10 cellular contexts compared by ENCODE assay signal in genomic region chr19:51354742-51355148, GRCh38. TPM values are rescaled to one million over a fixed set of nuclear protein-coding genes. Genes with fewer than 3 reads are reported as not detected.
A peak's percentile ranks its signal among the peaks of the same experiment; 100 is the strongest.
DNase-seq lines count a peak whose midpoint lies in the region; ATAC-seq, FAIRE-seq and TF ChIP-seq lines count a peak whose summit lies in the region.
"Had no signal": no experiment of that assay in that cellular context is flagged by ENCODE, and none has a peak within 500 bp of the region (broad histone marks: within the 10 kb centered on the region; RNA-seq: fewer than 3 reads in every experiment).

No MANE protein-coding gene starts in this region.

- H3K9me3 Mint-ChIP-seq in neural progenitor cell: no peaks in the 10 kb centered on the region

- H3K9ac ChIP-seq in neural progenitor cell: no peak overlapping the region

- peak overlapping the region; percentile 77 for H3K4me2 ChIP-seq in neural progenitor cell

- peaks cover 13% of the 10 kb centered on the region for H3F3A ChIP-seq in neural progenitor cell (ENCODE audit: low read depth)

- H3K4me1 ChIP-seq in SJCRH30: peaks cover 11% of the 10 kb centered on the region; the same call in 1 of the 2 replicates
- H3K4me1 ChIP-seq in neural progenitor cell: peaks cover 13% of the 10 kb centered on the region

- peaks cover 5% of the 10 kb centered on the region for H3K36me3 Mint-ChIP-seq in neural progenitor cell

- no peaks in the 10 kb centered on the region for H4K20me1 ChIP-seq in neural progenitor cell (ENCODE audit: low read depth)

- no peaks in the 10 kb centered on the region for H3K36me3 ChIP-seq in SJCRH30
- no peaks in the 10 kb centered on the region for H3K36me3 ChIP-seq in neural progenitor cell

- DNase-seq in H4 (ENCODE audit: low spot score): peak; percentile 73
- DNase-seq in SJCRH30: peak; percentile 76 to 84
- peak; percentile 57 for DNase-seq in choroid plexus epithelial cell (ENCODE audit: low read depth)
- DNase-seq in neural progenitor cell (ENCODE audit: low spot score): peak; percentile 94
- DNase-seq in RCC 7860 (ENCODE audit: low spot score): no peak
- DNase-seq in NCI-H345 (lab: John Stamatoyannopoulos, UW): no peak
- no peak for DNase-seq in COLO668 (lab: John Stamatoyannopoulos, UW; ENCODE audit: unreplicated experiment)
- DNase-seq: NCI-H1930, stomach had no signal

- no peaks in the 10 kb centered on the region for H3K79me2 ChIP-seq in neural progenitor cell (ENCODE audit: low read depth)

- H3K4me3 Mint-ChIP-seq in neural progenitor cell: peak overlapping the region; percentile 80

- peaks cover 6% of the 10 kb centered on the region for H3K27me3 Mint-ChIP-seq in neural progenitor cell (ENCODE audit: insufficient read depth, low read depth)

- peak overlapping the region; percentile 62 for H3K27ac ChIP-seq in SJCRH30
- H3K27ac ChIP-seq in neural progenitor cell: peak overlapping the region; percentile 78
- H3K27ac ChIP-seq: stomach had no signal

- peak overlapping the region; percentile 84 for H3K27ac Mint-ChIP-seq in neural progenitor cell

- H3K4me3 ChIP-seq in SJCRH30: no peak overlapping the region
- no peak overlapping the region for H3K4me3 ChIP-seq in choroid plexus epithelial cell (ENCODE audit: low read depth, low read length)
- peak overlapping the region; percentile 29 for H3K4me3 ChIP-seq in neural progenitor cell
- H3K4me3 ChIP-seq: stomach had no signal

- ATAC-seq in HG02870 (IDR thresholded peaks at IDR 0.05; ENCODE audit: unreplicated experiment): no peak

- H3K27me3 ChIP-seq in SJCRH30: no peaks in the 10 kb centered on the region
- no peaks in the 10 kb centered on the region for H3K27me3 ChIP-seq in neural progenitor cell
- H3K27me3 ChIP-seq: stomach had no signal

- TF ChIP-seq CTCF in choroid plexus epithelial cell (conservative IDR thresholded peaks at IDR 0.05; ENCODE audit: low read depth, low read length): no peak
- no peak for TF ChIP-seq CTCF in neural progenitor cell (IDR thresholded peaks at IDR 0.05)

- peaks cover 25% of the 10 kb centered on the region for H3K4me1 Mint-ChIP-seq in neural progenitor cell

- peak overlapping the region; percentile 12 for H2AFZ ChIP-seq in neural progenitor cell (replicated peaks)

- no peaks in the 10 kb centered on the region for H3K9me3 ChIP-seq in SJCRH30 (replicated peaks)
- no peaks in the 10 kb centered on the region for H3K9me3 ChIP-seq in neural progenitor cell (ENCODE audit: low read depth)
- H3K9me3 ChIP-seq: stomach had no signal

- no peak for FAIRE-seq in RCC 7860 (lab: Jason Lieb, UNC)

RNA-seq across cellular contexts. Expression of gene ETFB, which starts 11.4 kb away (rescaled TPM):
- total RNA-seq in H4 (2014; rRNA removed; shearing (Covaris generic)): 397 and 449 TPM in 2 replicates
- 14.3 and 18.6 TPM in 2 replicates for total RNA-seq in SJCRH30 (2014; rRNA removed; shearing (Covaris generic))
- 27.0 and 38.9 TPM in 2 replicates for total RNA-seq in neural progenitor cell (ENCODE audit: low replicate concordance)

RNA-seq across cellular contexts. Expression of gene VSIG10L, which starts 12.8 kb away (rescaled TPM):
- 8.0 and 8.5 TPM in 2 replicates for total RNA-seq in H4 (2014; rRNA removed; shearing (Covaris generic))
- total RNA-seq in SJCRH30 (2014; rRNA removed; shearing (Covaris generic)): 0.10 and 0.28 TPM in 2 replicates
- 2.7 and 6.0 TPM in 2 replicates for total RNA-seq in neural progenitor cell (ENCODE audit: low replicate concordance)

RNA-seq across cellular contexts. Expression of gene CLDND2, which starts 14.1 kb away (rescaled TPM):
- total RNA-seq in H4 (2014; rRNA removed; shearing (Covaris generic)): 0.97 TPM in 1 of 2 replicates, not detected in the other
- not detected in 2 replicates for total RNA-seq in SJCRH30 (2014; rRNA removed; shearing (Covaris generic))
- total RNA-seq in neural progenitor cell (ENCODE audit: low replicate concordance): not detected in 2 replicates
- total RNA-seq: stomach had no signal

RNA-seq across cellular contexts. Expression of gene NKG7, which starts 17.7 kb away (rescaled TPM):
- total RNA-seq in H4 (2014; rRNA removed; shearing (Covaris generic)): not detected in 2 replicates
- not detected in 2 replicates for total RNA-seq in SJCRH30 (2014; rRNA removed; shearing (Covaris generic))
- not detected in 2 replicates for total RNA-seq in neural progenitor cell (ENCODE audit: low replicate concordance)

RNA-seq across cellular contexts. Expression of gene LIM2, which starts 33.0 kb away (rescaled TPM):
- not detected in 2 replicates for total RNA-seq in H4 (2014; rRNA removed; shearing (Covaris generic))
- total RNA-seq in SJCRH30 (2014; rRNA removed; shearing (Covaris generic)): not detected in 2 replicates
- total RNA-seq in neural progenitor cell (ENCODE audit: low replicate concordance): 0.26 and 3.2 TPM in 2 replicates
- total RNA-seq: stomach had no signal

Comparison
In these comparisons a context has a peak if more than half of its experiments do, and no peak if none do; other contexts are left out.
1. DNase-seq: peak in H4 (single experiment), SJCRH30 (2 of 2), choroid plexus epithelial cell (single experiment) and neural progenitor cell (single experiment); none in RCC 7860 (single experiment), NCI-H345 (single experiment) and COLO668 (single experiment).